In the genomic region with DNA sequence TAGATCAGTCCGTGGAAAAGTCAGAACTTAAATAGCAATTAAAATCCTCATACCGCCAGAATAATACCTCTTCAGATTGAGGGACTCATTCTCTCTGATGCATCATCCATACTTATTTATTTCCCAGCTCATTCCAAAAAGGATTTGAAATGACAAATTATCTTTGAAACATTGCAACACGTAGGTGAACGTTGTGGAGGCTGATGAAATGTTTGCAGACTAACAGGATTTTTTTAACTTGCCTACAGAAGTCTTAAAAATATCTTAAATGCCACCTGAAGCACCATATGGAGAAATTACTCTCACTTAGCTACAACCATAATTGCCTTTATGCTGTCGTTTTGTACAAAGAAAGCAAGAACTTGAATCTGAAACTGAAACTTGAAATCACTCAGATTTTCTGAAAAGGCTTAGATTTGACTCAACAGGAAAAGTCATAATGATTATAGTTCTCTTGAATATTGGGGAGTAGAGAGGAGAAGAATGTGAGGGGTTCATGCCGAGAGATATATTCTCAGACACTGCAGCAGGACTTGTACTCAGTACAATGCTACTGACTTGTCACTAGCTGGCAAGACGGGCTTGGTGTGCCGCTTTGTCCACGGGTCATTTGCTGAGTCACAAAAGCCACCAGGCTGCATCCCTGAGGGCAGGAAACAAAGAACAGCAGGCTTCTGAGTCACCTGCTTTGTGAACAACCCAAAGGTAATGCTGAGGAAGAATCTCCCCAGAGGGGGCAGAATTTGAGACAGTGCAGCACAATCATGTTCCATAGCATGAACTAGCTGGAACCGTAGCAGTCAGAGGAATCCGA, we compare ENCODE assay signal across 8 cellular contexts. TPM values are rescaled to one million over a fixed set of nuclear protein-coding genes. Genes with fewer than 3 reads are reported as not detected.
DNase-seq lines count a peak whose midpoint lies in the region; ATAC-seq and TF ChIP-seq lines count a peak whose summit lies in the region.

No MANE protein-coding gene starts in this region.

- peak; percentile 80 for ATAC-seq in GM21390 (IDR thresholded peaks at IDR 0.05; ENCODE audit: unreplicated experiment)
- peak; percentile 85 for ATAC-seq in SK-N-SH treated with all-trans-retinoic acid at 6 μM for 48 hours

- WGBS in adrenal gland, 4 donors, result 29 to 39% (median 32%) methylated on average over 11 of the region's 11 CpGs

- intact Hi-C loops in adrenal gland (cut with DNase I), result no loop called here

- peak in 2 of 6 experiments; percentile 8 to 15 for TF ChIP-seq CTCF in adrenal gland (IDR thresholded peaks at IDR 0.05)

- DNase-seq in DMS79 treated with DMSO at 0.1 percent for 48 hours (lab: John Stamatoyannopoulos, UW) (peak; percentile 27), HT1080 (ENCODE audit: low read depth) (peak; percentile 92), adrenal gland (peak; percentile 67 to 89 (median 81)), inferior parietal cortex (ENCODE audit: extremely low spot score) (peak; percentile 32), foreskin melanocyte (no peak)
- DNase-seq in stimulated activated CD4-positive, alpha-beta T cell treated with anti-CD3 and anti-CD28 coated beads, Interleukin-2, amount 100 ng/mL, for 24 hours, result peak; percentile 60 to 64

- H3K27me3 ChIP-seq in adrenal gland, result no peaks in the 10 kb centered on the region

- peak in 1 of 2 donors; percentile 73 for TF ChIP-seq POLR2A in adrenal gland (IDR thresholded peaks at IDR 0.05)

- H3K4me3 ChIP-seq in adrenal gland, result peak overlapping the region in 1 of 4 donors; percentile 48

- no peaks in the 10 kb centered on the region for H3K4me1 ChIP-seq in adrenal gland (replicated peaks in 1 of 2)

- no peaks in the 10 kb centered on the region for H3K9me3 ChIP-seq in adrenal gland (replicated peaks in 1 of 3)

- H3K36me3 ChIP-seq in adrenal gland (replicated peaks in 1 of 2), result no peaks in the 10 kb centered on the region

- H3K27ac ChIP-seq in adrenal gland, result peak overlapping the region in 1 of 5 donors; percentile 43

TF ChIP-seq in SK-N-SH treated with all-trans-retinoic acid at 6 μM for 48 hours, 23 proteins besides CTCF, POLR2A, EP300 and RAD21 (continues in another document):
- TF ChIP-seq ZFP30 (CRISPR knock-in tag; IDR thresholded peaks at IDR 0.05) (no peak), BACH2 (CRISPR knock-in tag; IDR thresholded peaks at IDR 0.05; ENCODE audit: borderline replicate concordance) (peak; percentile 83; the same call in 1 of the 2 replicates), ISL1 (CRISPR knock-in tag; IDR thresholded peaks at IDR 0.05) (peak; percentile 41), CSDC2 (CRISPR knock-in tag; IDR thresholded peaks at IDR 0.05) (no peak), ZNF565 (CRISPR knock-in tag; conservative IDR thresholded peaks at IDR 0.05; ENCODE audit: low read depth) (no peak), ZNF8 (CRISPR knock-in tag; IDR thresholded peaks at IDR 0.05) (no peak), ZC3H10 (CRISPR knock-in tag; IDR thresholded peaks at IDR 0.05) (no peak), ESRRG (CRISPR knock-in tag; IDR thresholded peaks at IDR 0.05) (no peak), GLIS3 (CRISPR knock-in tag; IDR thresholded peaks at IDR 0.05) (no peak), ZFP3 (CRISPR knock-in tag; IDR thresholded peaks at IDR 0.05) (no peak), TOX (CRISPR knock-in tag; IDR thresholded peaks at IDR 0.05; ENCODE audit: borderline replicate concordance) (no peak), SNAI2 (CRISPR knock-in tag; IDR thresholded peaks at IDR 0.05) (peak; percentile 90; the same call in 1 of the 2 replicates), ZNF70 (CRISPR knock-in tag; IDR thresholded peaks at IDR 0.05) (no peak), ARNTL (CRISPR knock-in tag; IDR thresholded peaks at IDR 0.05; ENCODE audit: borderline replicate concordance, low read depth) (no peak)
- TF ChIP-seq, protein P1, sequence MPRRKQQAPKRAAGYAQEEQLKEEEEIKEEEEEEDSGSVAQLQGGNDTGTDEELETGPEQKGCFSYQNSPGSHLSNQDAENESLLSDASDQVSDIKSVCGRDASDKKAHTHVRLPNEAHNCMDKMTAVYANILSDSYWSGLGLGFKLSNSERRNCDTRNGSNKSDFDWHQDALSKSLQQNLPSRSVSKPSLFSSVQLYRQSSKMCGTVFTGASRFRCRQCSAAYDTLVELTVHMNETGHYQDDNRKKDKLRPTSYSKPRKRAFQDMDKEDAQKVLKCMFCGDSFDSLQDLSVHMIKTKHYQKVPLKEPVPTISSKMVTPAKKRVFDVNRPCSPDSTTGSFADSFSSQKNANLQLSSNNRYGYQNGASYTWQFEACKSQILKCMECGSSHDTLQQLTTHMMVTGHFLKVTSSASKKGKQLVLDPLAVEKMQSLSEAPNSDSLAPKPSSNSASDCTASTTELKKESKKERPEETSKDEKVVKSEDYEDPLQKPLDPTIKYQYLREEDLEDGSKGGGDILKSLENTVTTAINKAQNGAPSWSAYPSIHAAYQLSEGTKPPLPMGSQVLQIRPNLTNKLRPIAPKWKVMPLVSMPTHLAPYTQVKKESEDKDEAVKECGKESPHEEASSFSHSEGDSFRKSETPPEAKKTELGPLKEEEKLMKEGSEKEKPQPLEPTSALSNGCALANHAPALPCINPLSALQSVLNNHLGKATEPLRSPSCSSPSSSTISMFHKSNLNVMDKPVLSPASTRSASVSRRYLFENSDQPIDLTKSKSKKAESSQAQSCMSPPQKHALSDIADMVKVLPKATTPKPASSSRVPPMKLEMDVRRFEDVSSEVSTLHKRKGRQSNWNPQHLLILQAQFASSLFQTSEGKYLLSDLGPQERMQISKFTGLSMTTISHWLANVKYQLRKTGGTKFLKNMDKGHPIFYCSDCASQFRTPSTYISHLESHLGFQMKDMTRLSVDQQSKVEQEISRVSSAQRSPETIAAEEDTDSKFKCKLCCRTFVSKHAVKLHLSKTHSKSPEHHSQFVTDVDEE (CRISPR knock-in tag; IDR thresholded peaks at IDR 0.05), result no peak
- TF ChIP-seq, protein P2, sequence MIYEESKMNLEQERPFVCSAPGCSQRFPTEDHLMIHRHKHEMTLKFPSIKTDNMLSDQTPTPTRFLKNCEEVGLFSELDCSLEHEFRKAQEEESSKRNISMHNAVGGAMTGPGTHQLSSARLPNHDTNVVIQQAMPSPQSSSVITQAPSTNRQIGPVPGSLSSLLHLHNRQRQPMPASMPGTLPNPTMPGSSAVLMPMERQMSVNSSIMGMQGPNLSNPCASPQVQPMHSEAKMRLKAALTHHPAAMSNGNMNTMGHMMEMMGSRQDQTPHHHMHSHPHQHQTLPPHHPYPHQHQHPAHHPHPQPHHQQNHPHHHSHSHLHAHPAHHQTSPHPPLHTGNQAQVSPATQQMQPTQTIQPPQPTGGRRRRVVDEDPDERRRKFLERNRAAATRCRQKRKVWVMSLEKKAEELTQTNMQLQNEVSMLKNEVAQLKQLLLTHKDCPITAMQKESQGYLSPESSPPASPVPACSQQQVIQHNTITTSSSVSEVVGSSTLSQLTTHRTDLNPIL (CRISPR knock-in tag; IDR thresholded peaks at IDR 0.05; ENCODE audit: low read depth), result no peak
- TF ChIP-seq, protein P3, sequence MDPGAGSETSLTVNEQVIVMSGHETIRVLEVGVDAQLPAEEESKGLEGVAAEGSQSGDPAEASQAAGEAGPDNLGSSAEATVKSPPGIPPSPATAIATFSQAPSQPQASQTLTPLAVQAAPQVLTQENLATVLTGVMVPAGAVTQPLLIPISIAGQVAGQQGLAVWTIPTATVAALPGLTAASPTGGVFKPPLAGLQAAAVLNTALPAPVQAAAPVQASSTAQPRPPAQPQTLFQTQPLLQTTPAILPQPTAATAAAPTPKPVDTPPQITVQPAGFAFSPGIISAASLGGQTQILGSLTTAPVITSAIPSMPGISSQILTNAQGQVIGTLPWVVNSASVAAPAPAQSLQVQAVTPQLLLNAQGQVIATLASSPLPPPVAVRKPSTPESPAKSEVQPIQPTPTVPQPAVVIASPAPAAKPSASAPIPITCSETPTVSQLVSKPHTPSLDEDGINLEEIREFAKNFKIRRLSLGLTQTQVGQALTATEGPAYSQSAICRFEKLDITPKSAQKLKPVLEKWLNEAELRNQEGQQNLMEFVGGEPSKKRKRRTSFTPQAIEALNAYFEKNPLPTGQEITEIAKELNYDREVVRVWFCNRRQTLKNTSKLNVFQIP (CRISPR knock-in tag; IDR thresholded peaks at IDR 0.05; ENCODE audit: borderline replicate concordance, low read depth), result no peak
- TF ChIP-seq, protein P4, sequence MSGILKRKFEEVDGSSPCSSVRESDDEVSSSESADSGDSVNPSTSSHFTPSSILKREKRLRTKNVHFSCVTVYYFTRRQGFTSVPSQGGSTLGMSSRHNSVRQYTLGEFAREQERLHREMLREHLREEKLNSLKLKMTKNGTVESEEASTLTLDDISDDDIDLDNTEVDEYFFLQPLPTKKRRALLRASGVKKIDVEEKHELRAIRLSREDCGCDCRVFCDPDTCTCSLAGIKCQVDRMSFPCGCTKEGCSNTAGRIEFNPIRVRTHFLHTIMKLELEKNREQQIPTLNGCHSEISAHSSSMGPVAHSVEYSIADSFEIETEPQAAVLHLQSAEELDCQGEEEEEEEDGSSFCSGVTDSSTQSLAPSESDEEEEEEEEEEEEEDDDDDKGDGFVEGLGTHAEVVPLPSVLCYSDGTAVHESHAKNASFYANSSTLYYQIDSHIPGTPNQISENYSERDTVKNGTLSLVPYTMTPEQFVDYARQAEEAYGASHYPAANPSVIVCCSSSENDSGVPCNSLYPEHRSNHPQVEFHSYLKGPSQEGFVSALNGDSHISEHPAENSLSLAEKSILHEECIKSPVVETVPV (CRISPR knock-in tag; IDR thresholded peaks at IDR 0.05), result no peak
- TF ChIP-seq, protein P5, sequence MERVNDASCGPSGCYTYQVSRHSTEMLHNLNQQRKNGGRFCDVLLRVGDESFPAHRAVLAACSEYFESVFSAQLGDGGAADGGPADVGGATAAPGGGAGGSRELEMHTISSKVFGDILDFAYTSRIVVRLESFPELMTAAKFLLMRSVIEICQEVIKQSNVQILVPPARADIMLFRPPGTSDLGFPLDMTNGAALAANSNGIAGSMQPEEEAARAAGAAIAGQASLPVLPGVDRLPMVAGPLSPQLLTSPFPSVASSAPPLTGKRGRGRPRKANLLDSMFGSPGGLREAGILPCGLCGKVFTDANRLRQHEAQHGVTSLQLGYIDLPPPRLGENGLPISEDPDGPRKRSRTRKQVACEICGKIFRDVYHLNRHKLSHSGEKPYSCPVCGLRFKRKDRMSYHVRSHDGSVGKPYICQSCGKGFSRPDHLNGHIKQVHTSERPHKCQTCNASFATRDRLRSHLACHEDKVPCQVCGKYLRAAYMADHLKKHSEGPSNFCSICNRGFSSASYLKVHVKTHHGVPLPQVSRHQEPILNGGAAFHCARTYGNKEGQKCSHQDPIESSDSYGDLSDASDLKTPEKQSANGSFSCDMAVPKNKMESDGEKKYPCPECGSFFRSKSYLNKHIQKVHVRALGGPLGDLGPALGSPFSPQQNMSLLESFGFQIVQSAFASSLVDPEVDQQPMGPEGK (CRISPR knock-in tag; IDR thresholded peaks at IDR 0.05; ENCODE audit: borderline replicate concordance), result no peak

RNA-seq across cellular contexts. Expression of a gene that starts 7.1 kb away (rescaled TPM):
- 3.4 and 3.8 TPM in 2 replicates for total RNA-seq in HT1080 (2014; rRNA removed; shearing (Covaris generic))
- 1.8 and 2.3 TPM in 2 replicates for polyA plus RNA-seq in HT1080 (2015; cell fraction: cytosol; rRNA removed)
- 3.8 and 4.2 TPM in 2 replicates for polyA plus RNA-seq in HT1080 (2015; cell fraction: nucleus; rRNA removed)
- total RNA-seq in adrenal gland, result 10 to 100 TPM in 7 of 8 donors, 1 to 10 TPM in 1; 8.3 to 29.2 (median 11.8) TPM
- polyA plus RNA-seq in adrenal gland, result 1 to 10 TPM in 2 of 3 donors, under 1 TPM in 1; 0.37 to 6.0 (median 2.3) TPM
